ENCODE assay signal across 8 cellular contexts in the genomic region with DNA sequence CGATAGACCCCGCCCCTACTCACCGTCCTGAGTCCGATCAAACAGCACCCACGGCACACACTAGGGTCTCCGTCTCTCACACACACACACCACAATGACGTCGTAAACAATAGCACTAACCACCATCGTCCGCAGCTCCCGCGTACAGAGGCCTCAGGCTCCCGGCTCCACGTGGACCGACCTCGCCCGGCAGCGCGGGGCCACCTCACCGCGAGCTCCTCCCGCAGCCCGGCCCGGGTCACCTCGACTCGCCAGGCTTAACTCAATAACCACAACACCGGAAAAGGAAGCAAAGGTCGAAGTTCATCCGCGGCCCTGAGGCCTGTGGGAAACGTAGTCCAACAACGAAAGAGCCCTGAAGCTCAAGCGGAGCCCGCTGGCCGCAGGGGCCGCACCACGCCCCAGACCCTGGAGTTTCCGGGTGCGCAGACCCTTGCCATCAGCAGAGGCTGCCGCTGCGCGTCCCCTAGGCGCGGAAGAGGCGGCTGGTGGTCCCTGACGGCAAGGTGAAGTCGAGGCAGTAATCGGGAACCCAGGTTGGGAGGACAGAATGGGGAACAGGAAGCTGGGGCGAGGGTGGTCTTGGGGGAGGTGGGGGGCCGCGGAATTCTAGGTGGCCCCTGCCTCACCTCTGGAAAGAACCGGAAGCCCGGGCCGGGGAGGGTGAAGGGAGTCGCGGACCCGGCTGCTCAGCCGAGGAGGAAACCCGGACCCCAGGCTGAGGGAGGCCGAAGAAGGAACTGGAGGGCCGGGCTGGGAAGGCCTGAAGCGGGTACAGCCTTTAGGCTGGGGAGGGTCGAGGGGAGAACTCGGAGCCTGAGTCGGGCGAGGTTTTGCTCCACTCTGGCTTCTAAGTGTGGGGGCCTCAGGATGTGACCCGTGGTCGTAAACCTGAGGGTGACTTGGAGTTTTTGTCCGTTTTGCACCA. TPM values are rescaled to one million over a fixed set of nuclear protein-coding genes. Genes with fewer than 3 reads are reported as not detected.
A peak's percentile ranks its signal among the peaks of the same experiment; 100 is the strongest.
DNase-seq lines count a peak whose midpoint lies in the region; ATAC-seq, FAIRE-seq and TF ChIP-seq lines count a peak whose summit lies in the region.

A gene (minus strand): TSS at position 273 of the 928 bp plus-strand sequence. CDS start 946 bp downstream, outside the sequence.

- peak; percentile 88 for TF ChIP-seq POLR2A in GM10847 (IDR thresholded peaks at IDR 0.05; ENCODE audit: extremely low read depth, insufficient read length)

- TF ChIP-seq CTCF in pancreas (IDR thresholded peaks at IDR 0.05): no peak
- no peak for TF ChIP-seq CTCF in tibial artery (IDR thresholded peaks at IDR 0.05)

- H3K27me3 ChIP-seq in pancreas: no peaks in the 10 kb centered on the region
- H3K27me3 ChIP-seq in tibial artery: no peaks in the 10 kb centered on the region

- H3K4me1 Mint-ChIP-seq in activated naive CD8-positive, alpha-beta T cell treated with anti-CD3 and anti-CD28 coated beads for 36 hours: peaks cover 19% of the 10 kb centered on the region

- peak within 1 kb of the TSS; percentile 88 for H3K4me3 Mint-ChIP-seq in activated naive CD8-positive, alpha-beta T cell treated with anti-CD3 and anti-CD28 coated beads for 36 hours

- peaks cover 29% of the 10 kb centered on the region for H3K9me3 Mint-ChIP-seq in activated naive CD8-positive, alpha-beta T cell treated with anti-CD3 and anti-CD28 coated beads for 36 hours

- peak within 1 kb of the TSS; percentile 71 to 81 (median 76) for H3K27ac ChIP-seq in pancreas
- H3K27ac ChIP-seq in tibial artery: peak within 1 kb of the TSS; percentile 87 to 88

- H3K36me3 ChIP-seq in pancreas: peaks cover 3 to 7% (median 4%) of the 10 kb centered on the region in 3 donors
- peaks cover 31 to 51% (median 50%) of the 10 kb centered on the region in 3 donors for H3K36me3 ChIP-seq in tibial artery

- H3K4me3 ChIP-seq in pancreas (peak within 1 kb of the TSS; percentile 70 to 86 (median 75)), tibial artery (peak within 1 kb of the TSS; percentile 84 to 94)

- H3K4me1 ChIP-seq in pancreas (peaks cover 0 to 13% (median 12%) of the 10 kb centered on the region in 3 donors), tibial artery (peaks cover 3 to 23% (median 16%) of the 10 kb centered on the region in 4 donors)

- 0 to 1% methylated on average over 61 to 69 of the region's 69 CpGs for WGBS in pancreas, 2 donors

- H3K9me3 ChIP-seq in pancreas: no peaks in the 10 kb centered on the region
- H3K9me3 ChIP-seq in tibial artery: peaks cover 0 to 24% (median 0%) of the 10 kb centered on the region in 3 donors

- peak; percentile 91 for DNase-seq in NCI-H1105 treated with DMSO at 0.1 percent for 48 hours (lab: John Stamatoyannopoulos, UW)
- DNase-seq in SKM-1 treated with dmso at 0.1 percent for 144 hours (lab: John Stamatoyannopoulos, UW; ENCODE audit: unreplicated experiment): peak; percentile 89
- peak; percentile 82 for DNase-seq in activated naive CD8-positive, alpha-beta T cell treated with anti-CD3 and anti-CD28 coated beads for 36 hours
- peak; percentile 92 for DNase-seq in Right ventricle myocardium superior
- DNase-seq in pancreas: peak; percentile 84 to 92 (median 87)
- peak; percentile 91 to 92 for DNase-seq in tibial artery

- H3K27ac Mint-ChIP-seq in activated naive CD8-positive, alpha-beta T cell treated with anti-CD3 and anti-CD28 coated beads for 36 hours: peak within 1 kb of the TSS; percentile 91

- intact Hi-C loops in Right ventricle myocardium superior (cut with DNase I): loop anchor here (5.0 kb wide), 1 partner anchor 114 kb away; a partner anchor contains a TSS
- intact Hi-C loops in pancreas (cut with DNase I): no loop called here
- intact Hi-C loops in tibial artery (cut with DNase I; ENCODE audit: low total_unique reads): loop anchor here (2.0 to 10.0 kb wide), 2 partner anchors 42 to 92 kb away; a partner anchor contains a TSS

- ATAC-seq in HG02642 (IDR thresholded peaks at IDR 0.05; ENCODE audit: poor library complexity, unreplicated experiment) (peak; percentile 94), Right ventricle myocardium superior (ENCODE audit: poor library complexity) (peak; percentile 99), pancreas (peak; percentile 98 to 99 (median 98))

- peaks cover 87% of the 10 kb centered on the region for H3K36me3 Mint-ChIP-seq in activated naive CD8-positive, alpha-beta T cell treated with anti-CD3 and anti-CD28 coated beads for 36 hours

- no peaks in the 10 kb centered on the region for H3K27me3 Mint-ChIP-seq in activated naive CD8-positive, alpha-beta T cell treated with anti-CD3 and anti-CD28 coated beads for 36 hours

- no peak for FAIRE-seq in pancreas (lab: Jason Lieb, UNC)

RNA-seq across cellular contexts. Expression of the gene that starts here (rescaled TPM):
- total RNA-seq in activated naive CD8-positive, alpha-beta T cell treated with anti-CD3 and anti-CD28 coated beads for 36 hours: 10 to 100 TPM; 15.0 to 15.2 TPM
- 13.4 TPM for total RNA-seq in Right ventricle myocardium superior
- total RNA-seq in pancreas: 1 to 10 TPM; 2.3 to 7.0 (median 3.7) TPM
- 1 to 10 TPM; 2.5 to 5.3 TPM for polyA plus RNA-seq in pancreas

Comparison
In these comparisons a context has a peak if more than half of its experiments do, and no peak if none do; other contexts are left out.
1. Peak in every context shown above with its lines: DNase-seq, ATAC-seq, H3K4me3 ChIP-seq and H3K27ac ChIP-seq.
2. intact Hi-C loops: an anchor here in Right ventricle myocardium superior (5.0 kb wide) and tibial artery (2.0 to 10.0 kb wide); none called in pancreas.